ENCODE assay signal across 1 cellular context in the genomic region with DNA sequence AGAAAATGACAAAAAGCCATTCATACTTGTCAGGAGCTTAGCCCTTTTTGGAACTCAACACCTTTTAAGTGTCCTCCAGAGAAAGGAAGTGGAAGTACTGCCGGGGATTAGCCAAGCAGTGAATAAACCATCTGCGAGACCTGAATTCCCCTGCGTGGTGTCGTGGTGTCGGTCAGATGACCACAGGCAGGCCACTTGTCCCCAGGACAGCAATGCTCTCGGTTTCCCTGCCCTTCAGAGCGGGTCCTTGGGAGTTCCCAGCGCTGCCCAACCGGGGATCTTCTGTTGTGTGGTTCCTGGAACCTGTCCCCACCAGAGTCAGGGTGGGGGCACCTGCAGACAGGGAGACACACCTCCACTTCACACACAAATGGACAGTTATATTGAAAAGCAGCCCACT.
TF ChIP-seq lines count a peak whose summit lies in the region.

No MANE protein-coding gene starts in this region.

TF ChIP-seq in GM12878, 131 proteins besides CTCF, POLR2A, EP300 and RAD21 (continued from another document):
- TF ChIP-seq, protein P1, sequence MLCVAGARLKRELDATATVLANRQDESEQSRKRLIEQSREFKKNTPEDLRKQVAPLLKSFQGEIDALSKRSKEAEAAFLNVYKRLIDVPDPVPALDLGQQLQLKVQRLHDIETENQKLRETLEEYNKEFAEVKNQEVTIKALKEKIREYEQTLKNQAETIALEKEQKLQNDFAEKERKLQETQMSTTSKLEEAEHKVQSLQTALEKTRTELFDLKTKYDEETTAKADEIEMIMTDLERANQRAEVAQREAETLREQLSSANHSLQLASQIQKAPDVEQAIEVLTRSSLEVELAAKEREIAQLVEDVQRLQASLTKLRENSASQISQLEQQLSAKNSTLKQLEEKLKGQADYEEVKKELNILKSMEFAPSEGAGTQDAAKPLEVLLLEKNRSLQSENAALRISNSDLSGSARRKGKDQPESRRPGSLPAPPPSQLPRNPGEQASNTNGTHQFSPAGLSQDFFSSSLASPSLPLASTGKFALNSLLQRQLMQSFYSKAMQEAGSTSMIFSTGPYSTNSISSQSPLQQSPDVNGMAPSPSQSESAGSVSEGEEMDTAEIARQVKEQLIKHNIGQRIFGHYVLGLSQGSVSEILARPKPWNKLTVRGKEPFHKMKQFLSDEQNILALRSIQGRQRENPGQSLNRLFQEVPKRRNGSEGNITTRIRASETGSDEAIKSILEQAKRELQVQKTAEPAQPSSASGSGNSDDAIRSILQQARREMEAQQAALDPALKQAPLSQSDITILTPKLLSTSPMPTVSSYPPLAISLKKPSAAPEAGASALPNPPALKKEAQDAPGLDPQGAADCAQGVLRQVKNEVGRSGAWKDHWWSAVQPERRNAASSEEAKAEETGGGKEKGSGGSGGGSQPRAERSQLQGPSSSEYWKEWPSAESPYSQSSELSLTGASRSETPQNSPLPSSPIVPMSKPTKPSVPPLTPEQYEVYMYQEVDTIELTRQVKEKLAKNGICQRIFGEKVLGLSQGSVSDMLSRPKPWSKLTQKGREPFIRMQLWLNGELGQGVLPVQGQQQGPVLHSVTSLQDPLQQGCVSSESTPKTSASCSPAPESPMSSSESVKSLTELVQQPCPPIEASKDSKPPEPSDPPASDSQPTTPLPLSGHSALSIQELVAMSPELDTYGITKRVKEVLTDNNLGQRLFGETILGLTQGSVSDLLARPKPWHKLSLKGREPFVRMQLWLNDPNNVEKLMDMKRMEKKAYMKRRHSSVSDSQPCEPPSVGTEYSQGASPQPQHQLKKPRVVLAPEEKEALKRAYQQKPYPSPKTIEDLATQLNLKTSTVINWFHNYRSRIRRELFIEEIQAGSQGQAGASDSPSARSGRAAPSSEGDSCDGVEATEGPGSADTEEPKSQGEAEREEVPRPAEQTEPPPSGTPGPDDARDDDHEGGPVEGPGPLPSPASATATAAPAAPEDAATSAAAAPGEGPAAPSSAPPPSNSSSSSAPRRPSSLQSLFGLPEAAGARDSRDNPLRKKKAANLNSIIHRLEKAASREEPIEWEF (IDR thresholded peaks at IDR 0.05; ENCODE audit: insufficient replicate concordance, low read depth, low read length): peak; percentile 39
- TF ChIP-seq, protein P2, sequence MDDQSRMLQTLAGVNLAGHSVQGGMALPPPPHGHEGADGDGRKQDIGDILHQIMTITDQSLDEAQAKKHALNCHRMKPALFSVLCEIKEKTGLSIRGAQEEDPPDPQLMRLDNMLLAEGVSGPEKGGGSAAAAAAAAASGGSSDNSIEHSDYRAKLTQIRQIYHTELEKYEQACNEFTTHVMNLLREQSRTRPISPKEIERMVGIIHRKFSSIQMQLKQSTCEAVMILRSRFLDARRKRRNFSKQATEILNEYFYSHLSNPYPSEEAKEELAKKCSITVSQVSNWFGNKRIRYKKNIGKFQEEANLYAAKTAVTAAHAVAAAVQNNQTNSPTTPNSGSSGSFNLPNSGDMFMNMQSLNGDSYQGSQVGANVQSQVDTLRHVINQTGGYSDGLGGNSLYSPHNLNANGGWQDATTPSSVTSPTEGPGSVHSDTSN (IDR thresholded peaks at IDR 0.05; ENCODE audit: insufficient replicate concordance, low read depth, low read length): peak; percentile 26
- TF ChIP-seq POLR2AphosphoS2 (IDR thresholded peaks at IDR 0.05; ENCODE audit: low read depth, low read length) (no peak), BCL11A (IDR thresholded peaks at IDR 0.05; ENCODE audit: low read depth, low read length) (peak; percentile 78), TBL1XR1 (IDR thresholded peaks at IDR 0.05; ENCODE audit: low read depth, low read length) (peak; percentile 53; the same call in 1 of the 2 replicates), CHD2 (IDR thresholded peaks at IDR 0.05; ENCODE audit: borderline replicate concordance, low read depth, low read length) (peak; percentile 67; the same call in 1 of the 2 replicates), IKZF2 (IDR thresholded peaks at IDR 0.05) (peak; percentile 96), ZNF384 (IDR thresholded peaks at IDR 0.05; ENCODE audit: borderline replicate concordance, low read depth, low read length) (no peak), JUND (IDR thresholded peaks at IDR 0.05; ENCODE audit: low read depth, low read length) (no peak), KLF5 (IDR thresholded peaks at IDR 0.05; ENCODE audit: partially characterized antibody) (no peak), TAF1 (IDR thresholded peaks at IDR 0.05; ENCODE audit: borderline replicate concordance, low read depth, low read length) (no peak), JUNB (IDR thresholded peaks at IDR 0.05) (no peak), BHLHE40 (IDR thresholded peaks at IDR 0.05; ENCODE audit: borderline replicate concordance in 1 of 2, low read depth in 2 of 2, low read length in 1 of 2) (peak; percentile 64 to 83; a peak in 3 of 4 replicates), MYB (IDR thresholded peaks at IDR 0.05; ENCODE audit: borderline replicate concordance, low read depth, low read length) (no peak), KDM1A (IDR thresholded peaks at IDR 0.05; ENCODE audit: borderline replicate concordance) (no peak)
- TF ChIP-seq, protein P3, sequence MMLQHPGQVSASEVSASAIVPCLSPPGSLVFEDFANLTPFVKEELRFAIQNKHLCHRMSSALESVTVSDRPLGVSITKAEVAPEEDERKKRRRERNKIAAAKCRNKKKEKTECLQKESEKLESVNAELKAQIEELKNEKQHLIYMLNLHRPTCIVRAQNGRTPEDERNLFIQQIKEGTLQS (IDR thresholded peaks at IDR 0.05; ENCODE audit: borderline replicate concordance, extremely low read depth, low read depth, low read length): no peak
